ENCODE assay signal across 9 cellular contexts in genomic region chr2:8882094-8882493, GRCh38. TPM values are rescaled to one million over a fixed set of nuclear protein-coding genes. Genes with fewer than 3 reads are reported as not detected.
DNase-seq lines count a peak whose midpoint lies in the region; ATAC-seq, FAIRE-seq and TF ChIP-seq lines count a peak whose summit lies in the region.
"Had no signal": no experiment of that assay in that cellular context is flagged by ENCODE, and none has a peak within 500 bp of the region (broad histone marks: within the 10 kb centered on the region; RNA-seq: fewer than 3 reads in every experiment).

No MANE protein-coding gene starts in this region.

- dilution Hi-C loops in keratinocyte (cut with MboI; ENCODE audit: extremely low pct_ligation_motif_present, low sequenced_read_pairs) = no loop called here

- TF ChIP-seq CTCF in Calu3 (IDR thresholded peaks at IDR 0.05; ENCODE audit: unreplicated experiment) (no peak), astrocyte (IDR thresholded peaks at IDR 0.05; ENCODE audit: insufficient read depth, low read depth, low read length) (peak; percentile 9), keratinocyte (optimal IDR thresholded peaks at IDR 0.05 in 1 of 3, IDR thresholded peaks at IDR 0.05 in 1 of 3, conservative IDR thresholded peaks at IDR 0.05 in 1 of 3; ENCODE audit: extremely low read depth in 1 of 3, insufficient read depth in 2 of 3, low read length in 3 of 3) (peak; percentile 60 to 70 (median 69)), upper lobe of left lung (IDR thresholded peaks at IDR 0.05) (peak in 1 of 6 experiments; percentile 16)

- H3K27me3 ChIP-seq in astrocyte (ENCODE audit: insufficient read depth, low read length) (no peaks in the 10 kb centered on the region), keratinocyte (ENCODE audit: control insufficient read depth, extremely low read depth, insufficient read depth, low read length) (no peaks in the 10 kb centered on the region), upper lobe of left lung (no peaks in the 10 kb centered on the region)

- H3K9ac ChIP-seq in astrocyte (ENCODE audit: low read length) (no peak overlapping the region), keratinocyte (ENCODE audit: control insufficient read depth, extremely low read depth, insufficient read depth, low read length) (no peak overlapping the region)

- H3K9me3 Mint-ChIP-seq in Calu3 (ENCODE audit: low read depth, unreplicated experiment) = no peaks in the 10 kb centered on the region
- H3K9me3 Mint-ChIP-seq in astrocyte (ENCODE audit: unreplicated experiment) = no peaks in the 10 kb centered on the region
- no peaks in the 10 kb centered on the region for H3K9me3 Mint-ChIP-seq in stimulated activated effector memory CD8-positive, alpha-beta T cell treated with anti-CD3 and anti-CD28 coated beads, Interleukin-12 subunit alpha, Interleukin-12 subunit beta, amount 100 ng/mL, for 72 hours

- WGBS in upper lobe of left lung, 2 donors = 82 to 89% methylated on average over 5 of the region's 5 CpGs

- H3K4me2 ChIP-seq in astrocyte (ENCODE audit: low read length) (no peak overlapping the region), keratinocyte (ENCODE audit: control insufficient read depth, extremely low read depth, insufficient read depth, low read depth, low read length) (no peak overlapping the region)

- H3K27me3 Mint-ChIP-seq in Calu3 (ENCODE audit: unreplicated experiment) = no peaks in the 10 kb centered on the region
- no peaks in the 10 kb centered on the region for H3K27me3 Mint-ChIP-seq in astrocyte (ENCODE audit: low read depth, unreplicated experiment)

- no peaks in the 10 kb centered on the region for H4K20me1 ChIP-seq in astrocyte (ENCODE audit: insufficient read depth, low read length)
- no peaks in the 10 kb centered on the region for H4K20me1 ChIP-seq in keratinocyte (ENCODE audit: control insufficient read depth, extremely low read depth, insufficient read depth, low read length)

- H3K36me3 Mint-ChIP-seq in Calu3 (ENCODE audit: insufficient read depth, unreplicated experiment) = no peaks in the 10 kb centered on the region
- peaks cover 13% of the 10 kb centered on the region for H3K36me3 Mint-ChIP-seq in astrocyte (ENCODE audit: low read depth, unreplicated experiment)
- no peaks in the 10 kb centered on the region for H3K36me3 Mint-ChIP-seq in stimulated activated effector memory CD8-positive, alpha-beta T cell treated with anti-CD3 and anti-CD28 coated beads, Interleukin-12 subunit alpha, Interleukin-12 subunit beta, amount 100 ng/mL, for 72 hours

- no peak for FAIRE-seq in HTR-8/SVneo (lab: Jason Lieb, UNC)
- no peak for FAIRE-seq in astrocyte (lab: Jason Lieb, UNC)
- peak; percentile 51 for FAIRE-seq in keratinocyte (lab: Jason Lieb, UNC)
- FAIRE-seq in GM12892 (lab: Jason Lieb, UNC) = no peak

- intact Hi-C loops in Calu3 (cut with micrococcal nuclease; ENCODE audit: unreplicated experiment) = no loop called here

- ATAC-seq in stimulated activated effector memory CD8-positive, alpha-beta T cell treated with anti-CD3 and anti-CD28 coated beads, Interleukin-12 subunit alpha, Interleukin-12 subunit beta, amount 100 ng/mL, for 72 hours = no peak
- ATAC-seq in upper lobe of left lung (ENCODE audit: low FRiP score in 2 of 2) = no peak

- H2AFZ ChIP-seq in astrocyte (ENCODE audit: low read depth, low read length) (no peak overlapping the region), keratinocyte (ENCODE audit: control insufficient read depth, low read length) (no peak overlapping the region)

- no TSS peak for BruUV-seq in Calu3 (replicated peaks; lab: Mats Ljungman, UMichigan)

- no peaks in the 10 kb centered on the region for H3K9me1 ChIP-seq in keratinocyte (ENCODE audit: control insufficient read depth, extremely low read depth, insufficient read depth, low read length)

- no peak overlapping the region for H3K27ac Mint-ChIP-seq in Calu3 (ENCODE audit: unreplicated experiment)
- H3K27ac Mint-ChIP-seq in astrocyte (ENCODE audit: unreplicated experiment) = no peak overlapping the region
- H3K27ac Mint-ChIP-seq in stimulated activated effector memory CD8-positive, alpha-beta T cell treated with anti-CD3 and anti-CD28 coated beads, Interleukin-12 subunit alpha, Interleukin-12 subunit beta, amount 100 ng/mL, for 72 hours = no peak overlapping the region
- H3K27ac Mint-ChIP-seq: mesothelial cell of epicardium had no signal

- H3K27ac ChIP-seq in astrocyte (ENCODE audit: low read depth, low read length) (no peak overlapping the region), keratinocyte (ENCODE audit: control insufficient read depth, insufficient read depth, low read length) (no peak overlapping the region), upper lobe of left lung (no peak overlapping the region)

- no peaks in the 10 kb centered on the region for H3K9me3 ChIP-seq in astrocyte (ENCODE audit: insufficient read depth, low read depth, low read length)
- H3K9me3 ChIP-seq in keratinocyte (ENCODE audit: control insufficient read depth, low read depth, low read length) = no peaks in the 10 kb centered on the region
- no peaks in the 10 kb centered on the region for H3K9me3 ChIP-seq in upper lobe of left lung

- H3K4me3 Mint-ChIP-seq in Calu3 (ENCODE audit: low read depth, unreplicated experiment) (no peak overlapping the region), astrocyte (ENCODE audit: unreplicated experiment) (no peak overlapping the region)
- no peak overlapping the region for H3K4me3 Mint-ChIP-seq in stimulated activated effector memory CD8-positive, alpha-beta T cell treated with anti-CD3 and anti-CD28 coated beads, Interleukin-12 subunit alpha, Interleukin-12 subunit beta, amount 100 ng/mL, for 72 hours
- H3K4me3 Mint-ChIP-seq: mesothelial cell of epicardium had no signal

- DNase-seq in Calu3 = peak; percentile 32
- peak; percentile 18 for DNase-seq in HTR-8/SVneo (ENCODE audit: insufficient read length, low spot score)
- DNase-seq in astrocyte (ENCODE audit: low read depth) = no peak
- no peak for DNase-seq in keratinocyte (ENCODE audit: low read depth, low spot score)
- DNase-seq in NCI-H2107 treated with DMSO at 0.1 percent for 48 hours (lab: John Stamatoyannopoulos, UW; ENCODE audit: unreplicated experiment) = no peak
- DNase-seq in stimulated activated effector memory CD8-positive, alpha-beta T cell treated with anti-CD3 and anti-CD28 coated beads, Interleukin-12 subunit alpha, Interleukin-12 subunit beta, amount 100 ng/mL, for 72 hours (ENCODE audit: low spot score in 2 of 2) = no peak
- DNase-seq in GM12892 (ENCODE audit: insufficient read length) = no peak
- no peak for DNase-seq in upper lobe of left lung

- CTCF ChIA-PET in Calu3 (lab: Charles Lee) = interaction anchor here (0.9 kb wide), 1 partner anchor 258 kb away, joined by 4 read pairs; no protein-coding TSS in a partner anchor

- H3K36me3 ChIP-seq in astrocyte (ENCODE audit: insufficient read depth, low read length) = peaks cover 5% of the 10 kb centered on the region
- peaks cover 14 to 19% of the 10 kb centered on the region in 2 experiments for H3K36me3 ChIP-seq in keratinocyte (ENCODE audit: control insufficient read depth in 2 of 2, extremely low read depth in 1 of 2, insufficient read depth in 2 of 2, low read length in 2 of 2)
- H3K36me3 ChIP-seq in upper lobe of left lung = peaks cover 0 to 28% (median 0%) of the 10 kb centered on the region in 4 donors

- H3K4me1 ChIP-seq in astrocyte (ENCODE audit: insufficient read depth, low read length) (no peaks in the 10 kb centered on the region), keratinocyte (ENCODE audit: control insufficient read depth, extremely low read depth, insufficient read depth, low read length) (no peaks in the 10 kb centered on the region), upper lobe of left lung (no peaks in the 10 kb centered on the region)

- no peak overlapping the region for H3K4me3 ChIP-seq in astrocyte (ENCODE audit: insufficient read depth, low read depth, low read length)
- no peak overlapping the region for H3K4me3 ChIP-seq in keratinocyte (ENCODE audit: control insufficient read depth in 2 of 3, extremely low read depth in 1 of 3, insufficient read depth in 2 of 3, low read depth in 1 of 3, low read length in 3 of 3)
- no peak overlapping the region for H3K4me3 ChIP-seq in upper lobe of left lung

- no peaks in the 10 kb centered on the region for H3K4me1 Mint-ChIP-seq in Calu3 (ENCODE audit: low read depth, unreplicated experiment)
- peaks cover 4% of the 10 kb centered on the region for H3K4me1 Mint-ChIP-seq in astrocyte (ENCODE audit: low read depth, unreplicated experiment)
- no peaks in the 10 kb centered on the region for H3K4me1 Mint-ChIP-seq in stimulated activated effector memory CD8-positive, alpha-beta T cell treated with anti-CD3 and anti-CD28 coated beads, Interleukin-12 subunit alpha, Interleukin-12 subunit beta, amount 100 ng/mL, for 72 hours

- no peak for TF ChIP-seq EP300 in upper lobe of left lung (IDR thresholded peaks at IDR 0.05)

- TF ChIP-seq POLR2A in GM12892 (IDR thresholded peaks at IDR 0.05; ENCODE audit: low read depth, low read length) (no peak), upper lobe of left lung (IDR thresholded peaks at IDR 0.05) (no peak)

- H3K79me2 ChIP-seq in astrocyte (ENCODE audit: insufficient read depth, low read length) = no peaks in the 10 kb centered on the region
- H3K79me2 ChIP-seq in keratinocyte (ENCODE audit: control insufficient read depth, insufficient read depth, low read length) = no peaks in the 10 kb centered on the region

RNA-seq across cellular contexts. Expression of gene KIDINS220, which starts 44.7 kb away (rescaled TPM):
- total RNA-seq in Calu3 (2022) (33.6 and 35.4 TPM in 2 replicates), astrocyte (47.8 and 50.3 TPM in 2 replicates), upper lobe of left lung (100 to 1,000 TPM in 2 of 6 donors, 10 to 100 TPM in 4; 58.2 to 136 (median 69.9) TPM)
- 23.9 to 28.8 TPM (median 26.6 TPM) in 3 replicates for polyA plus RNA-seq in keratinocyte
- polyA plus RNA-seq in keratinocyte (2011; ENCODE audit: low read depth) = 14.2 TPM
- 4.5 and 8.1 TPM in 2 replicates for polyA plus RNA-seq in keratinocyte (2011; cell fraction: cytosol; rRNA removed)
- polyA plus RNA-seq in keratinocyte (2011; cell fraction: nucleus; rRNA removed) = 45.4 and 59.3 TPM in 2 replicates
- 11.7 and 19.6 TPM in 2 replicates for polyA plus RNA-seq in keratinocyte (2012; ENCODE audit: low replicate concordance)
- 54.8 to 100 TPM (median 71.8 TPM) in 3 replicates for polyA minus RNA-seq in keratinocyte
- 12.9 TPM for polyA minus RNA-seq in keratinocyte (2011; cell fraction: cytosol; rRNA and poly(A)+ RNA removed)
- polyA minus RNA-seq in keratinocyte (2011; cell fraction: nucleus; rRNA and poly(A)+ RNA removed) = 127 and 155 TPM in 2 replicates
- 16.9 TPM for polyA plus RNA-seq in GM12892 (2012; ENCODE audit: missing spikeins)

Comparison
In these comparisons a context has a peak if more than half of its experiments do, and no peak if none do; other contexts are left out.
1. DNase-seq: peak in Calu3 (single experiment) and HTR-8/SVneo (single experiment); none in astrocyte (single experiment), keratinocyte (single experiment), NCI-H2107 treated with DMSO at 0.1 percent for 48 hours (single experiment), stimulated activated effector memory CD8-positive, alpha-beta T cell treated with anti-CD3 and anti-CD28 coated beads, Interleukin-12 subunit alpha, Interleukin-12 subunit beta, amount 100 ng/mL, for 72 hours (0 of 2), GM12892 (single experiment) and upper lobe of left lung (0 of 2).